In the genomic region with DNA sequence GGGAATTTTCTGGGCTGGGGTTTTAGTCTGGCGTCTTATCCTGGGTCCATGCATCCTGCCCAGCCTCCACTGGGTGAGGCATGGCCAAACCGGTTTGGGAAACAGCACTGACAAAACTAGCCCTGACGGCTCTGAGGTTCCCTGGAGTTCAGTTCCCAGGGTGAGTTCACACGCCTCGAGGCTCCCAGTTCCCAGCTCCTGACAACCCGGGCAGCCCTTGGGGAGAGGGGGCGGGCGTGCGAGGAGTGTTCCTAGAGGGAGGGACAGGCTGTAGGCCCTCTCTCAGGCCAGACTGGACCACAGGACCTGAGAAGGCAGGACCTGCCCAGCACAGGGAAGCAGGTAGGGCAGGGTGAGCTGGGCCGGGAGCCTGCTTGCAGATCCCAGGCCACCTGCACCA, we compare ENCODE assay signal across 10 cellular contexts.
DNase-seq lines count a peak whose midpoint lies in the region; ATAC-seq and TF ChIP-seq lines count a peak whose summit lies in the region.
"Had no signal": no experiment of that assay in that cellular context is flagged by ENCODE, and none has a peak within 500 bp of the region (broad histone marks: within the 10 kb centered on the region; RNA-seq: fewer than 3 reads in every experiment).

No MANE protein-coding gene starts in this region.

- no peak overlapping the region for H3K56ac ChIP-seq in H9 (ENCODE audit: insufficient read length, low read depth, low read length)

- WGBS in mammary epithelial cell (ENCODE audit: low coverage, missing lambda C conversion rate), result 0% methylated on average over 1 of the region's 10 CpGs
- WGBS in H9 (ENCODE audit: extremely low coverage, insufficient read length, low lambda C conversion rate), result no CpG with 5 or more reads among the region's 10 CpGs

- DNase-seq in GM23338 (ENCODE audit: low spot score) (no peak), mammary epithelial cell (peak; percentile 97), H9 (no peak), GM10248 (ENCODE audit: extremely low spot score) (no peak), DMS79 (lab: John Stamatoyannopoulos, UW) (no peak)
- DNase-seq in stimulated activated naive B cell treated with anti-CD40 and anti-IgM and Interleukin-4, amounts not matched to agents 10 μg/mL and 1 μg/mL and 100 μg/mL, for 72 hours, result no peak
- no peak for DNase-seq in stimulated activated CD4-positive, alpha-beta T cell treated with anti-CD3 and anti-CD28 coated beads, Interleukin-1b, Interleukin-23, amount 100 ng/mL, for 48 hours
- DNase-seq: activated gamma-delta T cell treated with Interleukin-2 at 50 U/mL for 16 hours, NCI-H1417 treated with DMSO at 0.1 percent for 48 hours had no signal

- intact Hi-C loops in mammary epithelial cell (cut with micrococcal nuclease), result no loop called here

- H2AFZ ChIP-seq in GM23338, result no peak overlapping the region
- H2AFZ ChIP-seq in mammary epithelial cell (ENCODE audit: low read depth, low read length), result no peak overlapping the region
- H2AFZ ChIP-seq in H9 (ENCODE audit: low read length), result no peak overlapping the region

- POLR2A ChIA-PET in GM10248 (lab: Yijun Ruan, JAX), result interaction anchor here (1.4 kb wide), 1 partner anchor 22 kb away, joined by 3 read pairs; no protein-coding TSS in a partner anchor

- no peak overlapping the region for H4K8ac ChIP-seq in H9 (replicated peaks; ENCODE audit: insufficient read length, low read depth, low read length)

- H2AK5ac ChIP-seq in H9 (ENCODE audit: insufficient read length, low read length), result no peak overlapping the region

- CTCF ChIA-PET in mammary epithelial cell (lab: Charles Lee; ENCODE audit: low non-redundant PET), result no interaction called here
- CTCF ChIA-PET in GM10248 (lab: Yijun Ruan, JAX), result interaction anchor here (0.9 to 1.5 kb wide), 6 partner anchors 10 to 51 kb away, joined by 3 to 5 read pairs (median 4); no protein-coding TSS in a partner anchor

- no peak overlapping the region for H3T11ph ChIP-seq in H9 (ENCODE audit: low read length)

- H3K4me3 ChIP-seq in GM23338 (no peak overlapping the region), mammary epithelial cell (replicated peaks in 1 of 3; ENCODE audit: insufficient read depth in 1 of 3, low read depth in 2 of 3, low read length in 3 of 3) (no peak overlapping the region)

- H3K27me3 ChIP-seq in GM23338 (ENCODE audit: insufficient read depth) (no peaks in the 10 kb centered on the region), mammary epithelial cell (ENCODE audit: insufficient read depth, low read length) (no peaks in the 10 kb centered on the region), layer of hippocampus (ENCODE audit: control insufficient read depth, insufficient read depth, low read length) (no peaks in the 10 kb centered on the region), H9 (ENCODE audit: insufficient read depth, low read length) (no peaks in the 10 kb centered on the region)

- peaks cover 27% of the 10 kb centered on the region for H3K4me1 Mint-ChIP-seq in GM23338
- H3K4me1 Mint-ChIP-seq in stimulated activated naive B cell treated with anti-CD40 and anti-IgM and Interleukin-4, amounts not matched to agents 10 μg/mL and 1 μg/mL and 100 μg/mL, for 72 hours, result peaks cover 80 to 98% of the 10 kb centered on the region in 2 donors
- H3K4me1 Mint-ChIP-seq in H9, result peaks cover 25 to 49% of the 10 kb centered on the region in 2 experiments

- H3K36me3 ChIP-seq in GM23338 (ENCODE audit: insufficient read depth) (no peaks in the 10 kb centered on the region), mammary epithelial cell (ENCODE audit: insufficient read depth, low read length) (no peaks in the 10 kb centered on the region)

- no peak overlapping the region for H2BK5ac ChIP-seq in H9 (ENCODE audit: insufficient read length, low read length)

- H3K27me3 Mint-ChIP-seq in GM23338 (ENCODE audit: insufficient read depth, low read depth, poor library complexity), result peaks cover 34% of the 10 kb centered on the region
- H3K27me3 Mint-ChIP-seq in stimulated activated naive B cell treated with anti-CD40 and anti-IgM and Interleukin-4, amounts not matched to agents 10 μg/mL and 1 μg/mL and 100 μg/mL, for 72 hours, result no peaks in the 10 kb centered on the region
- no peaks in the 10 kb centered on the region for H3K27me3 Mint-ChIP-seq in H9 (ENCODE audit: low read depth)

- H3K23ac ChIP-seq in H9 (ENCODE audit: insufficient read length, low read depth, low read length), result no peak overlapping the region

- H3K36me3 Mint-ChIP-seq in GM23338 (ENCODE audit: low read depth) (peaks cover 5% of the 10 kb centered on the region; the same call in 2 of the 3 replicates), H9 (ENCODE audit: insufficient read depth in 1 of 3, low read depth in 3 of 3) (peaks cover 0 to 12% (median 8%) of the 10 kb centered on the region in 3 experiments; a peak in 5 of 7 replicates)
- peaks cover 54 to 57% of the 10 kb centered on the region in 2 donors for H3K36me3 Mint-ChIP-seq in stimulated activated naive B cell treated with anti-CD40 and anti-IgM and Interleukin-4, amounts not matched to agents 10 μg/mL and 1 μg/mL and 100 μg/mL, for 72 hours

- H2BK12ac ChIP-seq in H9 (ENCODE audit: insufficient read length, low read depth, low read length), result no peak overlapping the region

- H2BK15ac ChIP-seq in H9 (ENCODE audit: low read depth, low read length), result no peak overlapping the region

- in situ Hi-C loops in mammary epithelial cell (cut with MboI; ENCODE audit: low sequenced_read_pairs in 2 of 2), result no loop called here

- no peak overlapping the region for H3K18ac ChIP-seq in H9 (ENCODE audit: insufficient read length, low read depth, low read length)

- H3K14ac ChIP-seq in H9 (ENCODE audit: insufficient read depth, low read length), result no peak overlapping the region; the same call in 1 of the 2 replicates

- no peak overlapping the region for H4K91ac ChIP-seq in H9 (ENCODE audit: insufficient read length, low read depth, low read length)

- H3K4me1 ChIP-seq in GM23338 (ENCODE audit: insufficient read depth) (0 out of 2 replicates have a peak, but pooled peaks cover 3% of the 10 kb centered on the region), mammary epithelial cell (ENCODE audit: insufficient read depth, low read length) (peaks cover 74% of the 10 kb centered on the region), H9 (ENCODE audit: insufficient read depth, low read length) (no peaks in the 10 kb centered on the region)

- H3K9me3 ChIP-seq in mammary epithelial cell (replicated peaks; ENCODE audit: insufficient read depth, low read length) (no peaks in the 10 kb centered on the region), H9 (ENCODE audit: control insufficient read depth, low read depth, low read length) (no peaks in the 10 kb centered on the region)

- H3K4me2 ChIP-seq in GM23338 (no peak overlapping the region), mammary epithelial cell (ENCODE audit: insufficient read depth, low read depth, low read length) (peak overlapping the region; percentile 59), H9 (ENCODE audit: insufficient read depth, insufficient read length, low read length) (no peak overlapping the region)

- H4K20me1 ChIP-seq in GM23338 (replicated peaks; ENCODE audit: insufficient read depth), result peaks cover 7% of the 10 kb centered on the region
- no peaks in the 10 kb centered on the region for H4K20me1 ChIP-seq in mammary epithelial cell (ENCODE audit: insufficient read depth, low read length)
- H4K20me1 ChIP-seq in H9 (ENCODE audit: control insufficient read depth, insufficient read depth, insufficient read length), result no peaks in the 10 kb centered on the region

- no peak overlapping the region for H4K5ac ChIP-seq in H9 (ENCODE audit: insufficient read length, low read depth, low read length)

- H3K27ac Mint-ChIP-seq in GM23338, result no peak overlapping the region
- H3K27ac Mint-ChIP-seq in stimulated activated naive B cell treated with anti-CD40 and anti-IgM and Interleukin-4, amounts not matched to agents 10 μg/mL and 1 μg/mL and 100 μg/mL, for 72 hours, result peak overlapping the region; percentile 59
- peak overlapping the region in 1 of 3 experiments; percentile 53; a peak in 1 of 7 replicates for H3K27ac Mint-ChIP-seq in H9

- no peaks in the 10 kb centered on the region for H3K79me1 ChIP-seq in H9 (ENCODE audit: insufficient read depth, low read depth, low read length, poor library complexity, severe bottlenecking)

- H3F3A ChIP-seq in GM23338 (replicated peaks; ENCODE audit: low read depth), result no peaks in the 10 kb centered on the region

- H3K27ac ChIP-seq in GM23338 (ENCODE audit: low read depth), result no peak overlapping the region
- peak overlapping the region; percentile 40 for H3K27ac ChIP-seq in mammary epithelial cell (ENCODE audit: insufficient read depth, low read depth, low read length)
- peak overlapping the region; percentile 83 for H3K27ac ChIP-seq in layer of hippocampus (ENCODE audit: low read depth, low read length)
- no peak overlapping the region for H3K27ac ChIP-seq in H9 (ENCODE audit: insufficient read length, low read depth, low read length)

- peak; percentile 33 for ATAC-seq in GM23338
- no peak for ATAC-seq in stimulated activated naive B cell treated with anti-CD40 and anti-IgM and Interleukin-4, amounts not matched to agents 10 μg/mL and 1 μg/mL and 100 μg/mL, for 72 hours (replicated peaks)

- no TSS peak for BruUV-seq in mammary epithelial cell (replicated peaks; lab: Mats Ljungman, UMichigan)

- no peak overlapping the region for H2BK20ac ChIP-seq in H9 (ENCODE audit: low read depth, low read length, poor library complexity, severe bottlenecking)

- H3K9me2 ChIP-seq in GM23338 (ENCODE audit: insufficient read depth), result no peaks in the 10 kb centered on the region

- H3K9me3 Mint-ChIP-seq in GM23338, result no peaks in the 10 kb centered on the region
- no peaks in the 10 kb centered on the region for H3K9me3 Mint-ChIP-seq in stimulated activated naive B cell treated with anti-CD40 and anti-IgM and Interleukin-4, amounts not matched to agents 10 μg/mL and 1 μg/mL and 100 μg/mL, for 72 hours
- no peaks in the 10 kb centered on the region for H3K9me3 Mint-ChIP-seq in H9

- no peak for TF ChIP-seq CTCF in GM23338 (conservative IDR thresholded peaks at IDR 0.05; ENCODE audit: low read depth in 2 of 2)
- TF ChIP-seq CTCF in mammary epithelial cell (conservative IDR thresholded peaks at IDR 0.05 in 1 of 2, IDR thresholded peaks at IDR 0.05 in 1 of 2; ENCODE audit: extremely low read depth in 1 of 2, insufficient read depth in 1 of 2, low read depth in 1 of 2, low read length in 2 of 2), result no peak
- TF ChIP-seq CTCF in H9 (conservative IDR thresholded peaks at IDR 0.05), result no peak
- TF ChIP-seq CTCF in GM10248 (IDR thresholded peaks at IDR 0.05; ENCODE audit: control extremely low read depth, extremely low read depth, low read depth, missing control alignments), result no peak

- H2BK120ac ChIP-seq in H9 (ENCODE audit: low read depth, low read length, poor library complexity, severe bottlenecking), result no peak overlapping the region

- no peak overlapping the region for H3K9ac ChIP-seq in mammary epithelial cell (ENCODE audit: insufficient read depth, low read length)
- H3K9ac ChIP-seq in H9 (ENCODE audit: extremely low read depth, insufficient read length, low read length), result no peak overlapping the region

- no peak overlapping the region for H3K4ac ChIP-seq in H9 (ENCODE audit: low read depth, low read length)

- H3K4me3 Mint-ChIP-seq in GM23338, result no peak overlapping the region
- H3K4me3 Mint-ChIP-seq in stimulated activated naive B cell treated with anti-CD40 and anti-IgM and Interleukin-4, amounts not matched to agents 10 μg/mL and 1 μg/mL and 100 μg/mL, for 72 hours, result peak overlapping the region in 1 of 2 donors; percentile 45
- H3K4me3 Mint-ChIP-seq in H9, result no peak overlapping the region

- dilution Hi-C loops in mammary epithelial cell (cut with HindIII; ENCODE audit: low sequenced_read_pairs), result no loop called here

- no peaks in the 10 kb centered on the region for H3K79me2 ChIP-seq in GM23338 (replicated peaks; ENCODE audit: insufficient read depth)
- H3K79me2 ChIP-seq in mammary epithelial cell (ENCODE audit: insufficient read depth, low read length), result peaks cover 5% of the 10 kb centered on the region
- no peaks in the 10 kb centered on the region for H3K79me2 ChIP-seq in H9 (ENCODE audit: insufficient read depth, low read length)

- H3K23me2 ChIP-seq in H9 (ENCODE audit: insufficient read length, low read depth, low read length, poor library complexity, severe bottlenecking), result no peaks in the 10 kb centered on the region

Comparison
In these comparisons a context has a peak if more than half of its experiments do, and no peak if none do; other contexts are left out.
1. H3K27ac ChIP-seq: peak in mammary epithelial cell (single experiment) and layer of hippocampus (single experiment); none in GM23338 (single experiment) and H9 (single experiment).